8 cellular contexts compared by ENCODE assay signal in genomic region chr11:95067042-95067827, GRCh38. TPM values are rescaled to one million over a fixed set of nuclear protein-coding genes. Genes with fewer than 3 reads are reported as not detected.
A peak's percentile ranks its signal among the peaks of the same experiment; 100 is the strongest.
DNase-seq lines count a peak whose midpoint lies in the region; ATAC-seq and TF ChIP-seq lines count a peak whose summit lies in the region.

No MANE protein-coding gene starts in this region.

- H4K20me1 ChIP-seq in PC-9 (ENCODE audit: insufficient read depth) (0 out of 2 replicates have a peak, but pooled peaks cover 6% of the 10 kb centered on the region), fibroblast of lung (ENCODE audit: control insufficient read depth, extremely low read depth, insufficient read depth, low read length) (no peaks in the 10 kb centered on the region)

- POLR2A ChIA-PET in PC-9 (lab: Charles Lee; ENCODE audit: unreplicated experiment) = interaction anchor here (0.6 to 2.1 kb wide), 5 partner anchors 83 to 1258 kb away, joined by 3 to 6 read pairs (median 4); partner anchors contain the start of genes CWC15 and KDM4D

- H3K27me3 Mint-ChIP-seq in activated T-helper 1 cell treated with anti-CD3 and anti-CD28 coated beads, Interleukin-12 subunit alpha, Interleukin-12 subunit beta, Interleukin-2, Interleukin-4 antibody, amounts not matched to agents 30 ng/mL and 10 ng/mL and 1 ng/mL, durations not matched to agents 14 hours and 24 hours and 36 hours (ENCODE audit: insufficient read depth) = peaks cover 23% of the 10 kb centered on the region
- H3K27me3 Mint-ChIP-seq in natural killer cell (ENCODE audit: low read depth in 2 of 2) = peaks cover 0 to 5% of the 10 kb centered on the region in 2 donors

- peak overlapping the region; percentile 85 for H3K27ac ChIP-seq in PC-9
- peak overlapping the region; percentile 82 for H3K27ac ChIP-seq in fibroblast of lung (ENCODE audit: insufficient read depth, low read length)

- no peaks in the 10 kb centered on the region for H3K27me3 ChIP-seq in PC-9 (ENCODE audit: insufficient read depth, low read depth)
- H3K27me3 ChIP-seq in fibroblast of lung (ENCODE audit: control insufficient read depth, insufficient read depth, low read length) = no peaks in the 10 kb centered on the region

- H3F3A ChIP-seq in PC-9 (ENCODE audit: insufficient read depth, low read depth) = peaks cover 15% of the 10 kb centered on the region

- no peaks in the 10 kb centered on the region for H3K9me3 ChIP-seq in PC-9 (ENCODE audit: insufficient read depth, low read depth)
- no peaks in the 10 kb centered on the region for H3K9me3 ChIP-seq in fibroblast of lung (ENCODE audit: control insufficient read depth, insufficient read depth, low read depth, low read length)

- H3K79me2 ChIP-seq in PC-9 (ENCODE audit: low read depth) (peaks cover 35% of the 10 kb centered on the region), fibroblast of lung (ENCODE audit: control insufficient read depth, insufficient read depth, low read length) (peaks cover 15% of the 10 kb centered on the region)

- H3K4me3 ChIP-seq in PC-9 (peak overlapping the region; percentile 89), fibroblast of lung (replicated peaks in 1 of 4; ENCODE audit: control extremely low read depth in 1 of 4, insufficient read depth in 1 of 4, low read depth in 3 of 4, low read length in 4 of 4) (peak overlapping the region; percentile 83 to 92 (median 85))

- TF ChIP-seq CTCF in PC-9 (conservative IDR thresholded peaks at IDR 0.05) (peak; percentile 53), fibroblast of lung (conservative IDR thresholded peaks at IDR 0.05 in 1 of 2, IDR thresholded peaks at IDR 0.05 in 1 of 2; ENCODE audit: low read depth in 1 of 2, low read length in 2 of 2) (peak; percentile 45 to 64), natural killer cell (IDR thresholded peaks at IDR 0.05) (no peak)

- H3K27ac Mint-ChIP-seq in activated T-helper 1 cell treated with anti-CD3 and anti-CD28 coated beads, Interleukin-12 subunit alpha, Interleukin-12 subunit beta, Interleukin-2, Interleukin-4 antibody, amounts not matched to agents 30 ng/mL and 10 ng/mL and 1 ng/mL, durations not matched to agents 14 hours and 24 hours and 36 hours = peak overlapping the region; percentile 96
- H3K27ac Mint-ChIP-seq in natural killer cell = peak overlapping the region; percentile 97 to 99

- H3K4me1 Mint-ChIP-seq in activated T-helper 1 cell treated with anti-CD3 and anti-CD28 coated beads, Interleukin-12 subunit alpha, Interleukin-12 subunit beta, Interleukin-2, Interleukin-4 antibody, amounts not matched to agents 30 ng/mL and 10 ng/mL and 1 ng/mL, durations not matched to agents 14 hours and 24 hours and 36 hours (ENCODE audit: low read depth) = peaks cover 28% of the 10 kb centered on the region
- peaks cover 36 to 38% of the 10 kb centered on the region in 2 donors for H3K4me1 Mint-ChIP-seq in natural killer cell

- H3K9ac ChIP-seq in fibroblast of lung (ENCODE audit: insufficient read depth, low read length) = peak overlapping the region; percentile 80

- peaks cover 12% of the 10 kb centered on the region for H3K36me3 ChIP-seq in PC-9 (ENCODE audit: low read depth)
- H3K36me3 ChIP-seq in fibroblast of lung (ENCODE audit: control insufficient read depth, insufficient read depth, low read length) = no peaks in the 10 kb centered on the region

- CTCF ChIA-PET in PC-9 (lab: Charles Lee) = interaction anchor here (0.6 to 1.7 kb wide), 6 partner anchors 54 to 1357 kb away, joined by 3 to 9 read pairs (median 4); no protein-coding TSS in a partner anchor

- BruUV-seq in PC-9 (replicated peaks; lab: Mats Ljungman, UMichigan) = TSS peak; percentile 86

- H3K4me2 ChIP-seq in PC-9 (peak overlapping the region; percentile 87), fibroblast of lung (ENCODE audit: extremely low read depth, insufficient read depth, low read length) (peak overlapping the region; percentile 79)

- ATAC-seq in GM21367 (IDR thresholded peaks at IDR 0.05; ENCODE audit: unreplicated experiment) (peak; percentile 52), natural killer cell (peak; percentile 72 to 82 (median 74))
- peak; percentile 73 for ATAC-seq in stimulated activated naive CD8-positive, alpha-beta T cell treated with anti-CD3 and anti-CD28 coated beads, Interleukin-15, Interleukin-2, amounts not matched to agents 100 U/mL and 50 U/mL, for 24 hours

- H3K4me1 ChIP-seq in PC-9 (replicated peaks; ENCODE audit: insufficient read depth) = peaks cover 20% of the 10 kb centered on the region
- peaks cover 3% of the 10 kb centered on the region for H3K4me1 ChIP-seq in fibroblast of lung (ENCODE audit: control insufficient read depth, extremely low read depth, insufficient read depth, low read length)

- intact Hi-C loops in PC-9 (cut with micrococcal nuclease; ENCODE audit: unreplicated experiment) = loop anchor here (1.0 to 10.0 kb wide), 7 partner anchors 40 to 1360 kb away; partner anchors contain the start of genes CWC15 and KDM4D
- intact Hi-C loops in activated T-helper 1 cell treated with anti-CD3 and anti-CD28 coated beads, Interleukin-12 subunit alpha, Interleukin-12 subunit beta, Interleukin-2, Interleukin-4 antibody, amounts not matched to agents 30 ng/mL and 10 ng/mL and 1 ng/mL, durations not matched to agents 14 hours and 24 hours and 36 hours (cut with micrococcal nuclease) = loop anchor here (1.0 to 10.0 kb wide), 7 partner anchors 445 to 1326 kb away; partner anchors contain the start of genes ANKRD49, C11orf54, CCDC82 and FUT4
- intact Hi-C loops in natural killer cell (cut with micrococcal nuclease) = no loop called here

- H3K9me3 Mint-ChIP-seq in activated T-helper 1 cell treated with anti-CD3 and anti-CD28 coated beads, Interleukin-12 subunit alpha, Interleukin-12 subunit beta, Interleukin-2, Interleukin-4 antibody, amounts not matched to agents 30 ng/mL and 10 ng/mL and 1 ng/mL, durations not matched to agents 14 hours and 24 hours and 36 hours = no peaks in the 10 kb centered on the region
- H3K9me3 Mint-ChIP-seq in natural killer cell = no peaks in the 10 kb centered on the region

- H2AFZ ChIP-seq in PC-9 = peak overlapping the region; percentile 95
- H2AFZ ChIP-seq in fibroblast of lung (ENCODE audit: low read length) = peak overlapping the region; percentile 81

- H3K36me3 Mint-ChIP-seq in activated T-helper 1 cell treated with anti-CD3 and anti-CD28 coated beads, Interleukin-12 subunit alpha, Interleukin-12 subunit beta, Interleukin-2, Interleukin-4 antibody, amounts not matched to agents 30 ng/mL and 10 ng/mL and 1 ng/mL, durations not matched to agents 14 hours and 24 hours and 36 hours (ENCODE audit: low read depth) = peaks cover 15% of the 10 kb centered on the region
- H3K36me3 Mint-ChIP-seq in natural killer cell = no peaks in the 10 kb centered on the region

- DNase-seq in DMS 273 treated with DMSO at 0.1 percent for 48 hours (lab: John Stamatoyannopoulos, UW) (peak; percentile 47), HT1080 (ENCODE audit: low read depth) (peak; percentile 76), PC-9 (peak; percentile 68 to 72), fibroblast of lung (ENCODE audit: low read depth in 2 of 2) (peak; percentile 76 to 77), natural killer cell (peak; percentile 67)
- peak; percentile 72 for DNase-seq in activated T-helper 1 cell treated with anti-CD3 and anti-CD28 coated beads, Interleukin-12 subunit alpha, Interleukin-12 subunit beta, Interleukin-2, Interleukin-4 antibody, amounts not matched to agents 30 ng/mL and 10 ng/mL and 1 ng/mL, durations not matched to agents 14 hours and 24 hours and 36 hours (ENCODE audit: low spot score)
- DNase-seq in stimulated activated naive CD8-positive, alpha-beta T cell treated with anti-CD3 and anti-CD28 coated beads, Interleukin-15, Interleukin-2, amounts not matched to agents 100 U/mL and 50 U/mL, for 24 hours = peak; percentile 83

- H3K4me3 Mint-ChIP-seq in activated T-helper 1 cell treated with anti-CD3 and anti-CD28 coated beads, Interleukin-12 subunit alpha, Interleukin-12 subunit beta, Interleukin-2, Interleukin-4 antibody, amounts not matched to agents 30 ng/mL and 10 ng/mL and 1 ng/mL, durations not matched to agents 14 hours and 24 hours and 36 hours = peak overlapping the region; percentile 95
- H3K4me3 Mint-ChIP-seq in natural killer cell = peak overlapping the region; percentile 99

- no peaks in the 10 kb centered on the region for H3K9me2 ChIP-seq in PC-9 (ENCODE audit: insufficient read depth)

RNA-seq across cellular contexts. Expression of gene SRSF8, which starts 0.5 kb away (rescaled TPM):
- 12.9 and 19.0 TPM in 2 replicates for total RNA-seq in HT1080 (2014; rRNA removed; shearing (Covaris generic))
- 26.7 and 36.8 TPM in 2 replicates for polyA plus RNA-seq in HT1080 (2015; cell fraction: cytosol; rRNA removed)
- 16.2 and 22.4 TPM in 2 replicates for polyA plus RNA-seq in HT1080 (2015; cell fraction: nucleus; rRNA removed)
- total RNA-seq in PC-9 (2021) (22.9 and 24.2 TPM in 2 replicates), fibroblast of lung (15.7 and 16.3 TPM in 2 replicates), natural killer cell (10 to 100 TPM; 40.0 to 51.8 (median 43.0) TPM)
- total RNA-seq in activated T-helper 1 cell treated with anti-CD3 and anti-CD28 coated beads, Interleukin-12 subunit alpha, Interleukin-12 subunit beta, Interleukin-2, Interleukin-4 antibody, amounts not matched to agents 30 ng/mL and 10 ng/mL and 1 ng/mL, durations not matched to agents 14 hours and 24 hours and 36 hours = 53.1 and 58.2 TPM in 2 replicates
- 28.9 and 31.5 TPM in 2 replicates for polyA plus RNA-seq in fibroblast of lung
- 27.1 and 28.7 TPM in 2 replicates for polyA plus RNA-seq in fibroblast of lung (2012)
- 17.0 and 20.8 TPM in 2 replicates for polyA minus RNA-seq in fibroblast of lung (ENCODE audit: low replicate concordance)

RNA-seq across cellular contexts. Expression of gene KDM4F, which starts 18.0 kb away (rescaled TPM):
- total RNA-seq in HT1080 (2014; rRNA removed; shearing (Covaris generic)) = not detected in 2 replicates
- not detected in 2 replicates for polyA plus RNA-seq in HT1080 (2015; cell fraction: cytosol; rRNA removed)
- not detected in 2 replicates for polyA plus RNA-seq in HT1080 (2015; cell fraction: nucleus; rRNA removed)
- total RNA-seq in PC-9 (2021) (not detected in 2 replicates), fibroblast of lung (not detected in 2 replicates), natural killer cell (not detected)
- not detected in 2 replicates for total RNA-seq in activated T-helper 1 cell treated with anti-CD3 and anti-CD28 coated beads, Interleukin-12 subunit alpha, Interleukin-12 subunit beta, Interleukin-2, Interleukin-4 antibody, amounts not matched to agents 30 ng/mL and 10 ng/mL and 1 ng/mL, durations not matched to agents 14 hours and 24 hours and 36 hours
- not detected in 2 replicates for polyA plus RNA-seq in fibroblast of lung
- polyA plus RNA-seq in fibroblast of lung (2012) = not detected in 2 replicates
- polyA minus RNA-seq in fibroblast of lung (ENCODE audit: low replicate concordance) = not detected in 2 replicates

RNA-seq across cellular contexts. Expression of gene ENDOD1, which starts 22.4 kb away (rescaled TPM):
- 32.4 and 38.8 TPM in 2 replicates for total RNA-seq in HT1080 (2014; rRNA removed; shearing (Covaris generic))
- 25.4 and 32.8 TPM in 2 replicates for polyA plus RNA-seq in HT1080 (2015; cell fraction: cytosol; rRNA removed)
- 21.4 and 24.6 TPM in 2 replicates for polyA plus RNA-seq in HT1080 (2015; cell fraction: nucleus; rRNA removed)
- total RNA-seq in PC-9 (2021) = 8.0 and 8.1 TPM in 2 replicates
- 33.8 and 34.3 TPM in 2 replicates for total RNA-seq in activated T-helper 1 cell treated with anti-CD3 and anti-CD28 coated beads, Interleukin-12 subunit alpha, Interleukin-12 subunit beta, Interleukin-2, Interleukin-4 antibody, amounts not matched to agents 30 ng/mL and 10 ng/mL and 1 ng/mL, durations not matched to agents 14 hours and 24 hours and 36 hours
- 28.2 and 33.4 TPM in 2 replicates for total RNA-seq in fibroblast of lung
- 20.8 and 50.8 TPM in 2 replicates for polyA plus RNA-seq in fibroblast of lung
- 17.6 and 39.8 TPM in 2 replicates for polyA plus RNA-seq in fibroblast of lung (2012)
- polyA minus RNA-seq in fibroblast of lung (ENCODE audit: low replicate concordance) = 27.5 and 43.1 TPM in 2 replicates
- total RNA-seq in natural killer cell = 10 to 100 TPM; 10.1 to 15.5 (median 14.0) TPM

RNA-seq across cellular contexts. Expression of gene KDM4E, which starts 42.2 kb away (rescaled TPM):
- not detected in 2 replicates for total RNA-seq in HT1080 (2014; rRNA removed; shearing (Covaris generic))
- not detected in 2 replicates for polyA plus RNA-seq in HT1080 (2015; cell fraction: cytosol; rRNA removed)
- polyA plus RNA-seq in HT1080 (2015; cell fraction: nucleus; rRNA removed) = not detected in 2 replicates
- total RNA-seq in PC-9 (2021) (not detected in 2 replicates), fibroblast of lung (not detected in 2 replicates), natural killer cell (not detected)
- not detected in 2 replicates for total RNA-seq in activated T-helper 1 cell treated with anti-CD3 and anti-CD28 coated beads, Interleukin-12 subunit alpha, Interleukin-12 subunit beta, Interleukin-2, Interleukin-4 antibody, amounts not matched to agents 30 ng/mL and 10 ng/mL and 1 ng/mL, durations not matched to agents 14 hours and 24 hours and 36 hours
- polyA plus RNA-seq in fibroblast of lung = not detected in 2 replicates
- polyA plus RNA-seq in fibroblast of lung (2012) = not detected in 2 replicates
- not detected in 2 replicates for polyA minus RNA-seq in fibroblast of lung (ENCODE audit: low replicate concordance)

Comparison
In these comparisons a context has a peak if more than half of its experiments do, and no peak if none do; other contexts are left out.
1. Peak in every context shown above with its lines: DNase-seq, ATAC-seq, H3K4me3 ChIP-seq and H3K27ac ChIP-seq.